Comparison of ENCODE assay signal across 8 cellular contexts in genomic region chr13:31930901-31931522, GRCh38.
DNase-seq lines count a peak whose midpoint lies in the region; ATAC-seq lines count a peak whose summit lies in the region.

No MANE protein-coding gene starts in this region.

- intact Hi-C loops in posterior cingulate gyrus (cut with DNase I) (no loop called here), right cardiac atrium (cut with DNase I) (no loop called here)

- H3K27ac ChIP-seq in right cardiac atrium (ENCODE audit: low read length) = no peak overlapping the region

- H3K4me1 ChIP-seq in right cardiac atrium (ENCODE audit: control insufficient read depth, insufficient read depth, low read length) = peaks cover 7% of the 10 kb centered on the region

- no peak overlapping the region for H3K4me3 ChIP-seq in right cardiac atrium (ENCODE audit: low read length)

- ATAC-seq in GM18867 (IDR thresholded peaks at IDR 0.05; ENCODE audit: unreplicated experiment) = peak; percentile 100
- ATAC-seq in GM21723 (IDR thresholded peaks at IDR 0.05; ENCODE audit: unreplicated experiment) = peak; percentile 99
- ATAC-seq in right cardiac atrium = no peak

- no peaks in the 10 kb centered on the region for H3K9me3 ChIP-seq in right cardiac atrium (ENCODE audit: control insufficient read depth, low read length)

- DNase-seq in HT1080 (ENCODE audit: low read depth) (peak; percentile 21), iris pigment epithelial cell (ENCODE audit: low read depth) (peak; percentile 33), ecto neural progenitor cell (ENCODE audit: low spot score) (no peak), posterior cingulate gyrus (no peak), NCI-H128 (lab: John Stamatoyannopoulos, UW; ENCODE audit: unreplicated experiment) (no peak), right cardiac atrium (no peak)

- H3K27me3 ChIP-seq in right cardiac atrium (ENCODE audit: control insufficient read depth, insufficient read depth) = no peaks in the 10 kb centered on the region

- WGBS in right cardiac atrium = 82% methylated on average over 3 of the region's 3 CpGs

Comparison
In these comparisons a context has a peak if more than half of its experiments do, and no peak if none do; other contexts are left out.
1. ATAC-seq: peak in GM18867 (single experiment) and GM21723 (single experiment); none in right cardiac atrium (0 of 2).
2. DNase-seq: peak in HT1080 (single experiment) and iris pigment epithelial cell (single experiment); none in ecto neural progenitor cell (single experiment), posterior cingulate gyrus (0 of 10), NCI-H128 (single experiment) and right cardiac atrium (0 of 3).